Comparison of ENCODE assay signal across 27 cellular contexts in genomic region chr11:105229257-105229656, GRCh38.
DNase-seq lines count a peak whose midpoint lies in the region; ATAC-seq and TF ChIP-seq lines count a peak whose summit lies in the region.
"Had no signal": no experiment of that assay in that cellular context is flagged by ENCODE, and none has a peak within 500 bp of the region (broad histone marks: within the 10 kb centered on the region; RNA-seq: fewer than 3 reads in every experiment).

No MANE protein-coding gene starts in this region.

- TF ChIP-seq CTCF in MCF 10A (IDR thresholded peaks at IDR 0.05; ENCODE audit: unreplicated experiment): no peak
- TF ChIP-seq CTCF in breast epithelium (IDR thresholded peaks at IDR 0.05): no peak
- TF ChIP-seq CTCF in astrocyte of the spinal cord (IDR thresholded peaks at IDR 0.05; ENCODE audit: low read depth, low read length): no peak
- no peak for TF ChIP-seq CTCF in fibroblast of the aortic adventitia (IDR thresholded peaks at IDR 0.05; ENCODE audit: insufficient read depth, low read length)
- no peak for TF ChIP-seq CTCF in sigmoid colon (IDR thresholded peaks at IDR 0.05)
- TF ChIP-seq CTCF in CD14-positive monocyte (IDR thresholded peaks at IDR 0.05): no peak

- in situ Hi-C loops in astrocyte of the spinal cord (cut with HindIII; ENCODE audit: low sequenced_read_pairs): no loop called here

- POLR2A ChIA-PET in MCF 10A (lab: Yijun Ruan, JAX): interaction anchor here (0.7 to 1.5 kb wide), 4 partner anchors 94 to 940 kb away, joined by 3 to 4 read pairs (median 3); no protein-coding TSS in a partner anchor

- CTCF ChIA-PET in MCF 10A (lab: Yijun Ruan, JAX): interaction anchor here (0.6 to 1.1 kb wide), 2 partner anchors 18 to 248 kb away, joined by 3 to 5 read pairs; no protein-coding TSS in a partner anchor

- 79 to 90% methylated on average over 2 of the region's 2 CpGs for WGBS in sigmoid colon, 2 donors

- no peaks in the 10 kb centered on the region for H3K4me1 ChIP-seq in breast epithelium
- H3K4me1 ChIP-seq in sigmoid colon: no peaks in the 10 kb centered on the region
- H3K4me1 ChIP-seq: tibial nerve had no signal

- H3K4me3 ChIP-seq in breast epithelium (no peak overlapping the region), astrocyte of the spinal cord (ENCODE audit: low read depth, low read length) (no peak overlapping the region), fibroblast of the aortic adventitia (ENCODE audit: low read depth, low read length) (no peak overlapping the region), sigmoid colon (no peak overlapping the region)
- H3K4me3 ChIP-seq: dorsolateral prefrontal cortex, PC-9, spleen, tibial nerve had no signal

- H3K27ac Mint-ChIP-seq in MCF 10A (ENCODE audit: low read depth, unreplicated experiment): no peak overlapping the region
- no peak overlapping the region for H3K27ac Mint-ChIP-seq in CD14-positive monocyte
- H3K27ac Mint-ChIP-seq: stimulated activated naive CD8-positive, alpha-beta T cell treated with anti-CD3 and anti-CD28 coated beads, Interleukin-15, Interleukin-2, amounts not matched to agents 100 ng/mL and 50 ng/mL, for 24 hours had no signal

- intact Hi-C loops in MCF 10A (cut with micrococcal nuclease): no loop called here
- intact Hi-C loops in breast epithelium (cut with DNase I; ENCODE audit: low total_unique reads): no loop called here
- intact Hi-C loops in sigmoid colon (cut with DNase I): no loop called here
- intact Hi-C loops in CD14-positive monocyte (cut with micrococcal nuclease): no loop called here

- H3K4me3 Mint-ChIP-seq in MCF 10A (ENCODE audit: unreplicated experiment) (no peak overlapping the region), CD14-positive monocyte (no peak overlapping the region)
- H3K4me3 Mint-ChIP-seq: H9; stimulated activated naive CD8-positive, alpha-beta T cell treated with anti-CD3 and anti-CD28 coated beads, Interleukin-15, Interleukin-2, amounts not matched to agents 100 ng/mL and 50 ng/mL, for 24 hours had no signal

- no peak for TF ChIP-seq POLR2A in breast epithelium (IDR thresholded peaks at IDR 0.05)
- no peak for TF ChIP-seq POLR2A in sigmoid colon (IDR thresholded peaks at IDR 0.05)

- H3K27me3 Mint-ChIP-seq in MCF 10A (ENCODE audit: insufficient read depth, unreplicated experiment): no peaks in the 10 kb centered on the region
- no peaks in the 10 kb centered on the region for H3K27me3 Mint-ChIP-seq in CD14-positive monocyte (ENCODE audit: low read depth in 3 of 3)

- no peaks in the 10 kb centered on the region for H3K36me3 ChIP-seq in breast epithelium
- no peaks in the 10 kb centered on the region for H3K36me3 ChIP-seq in sigmoid colon
- H3K36me3 ChIP-seq: spleen, tibial nerve had no signal

- DNase-seq in MCF 10A (ENCODE audit: unreplicated experiment) (peak; percentile 58), breast epithelium (ENCODE audit: low spot score in 2 of 2) (no peak), astrocyte of the spinal cord (ENCODE audit: low read depth, low spot score) (peak; percentile 41), fibroblast of the aortic adventitia (ENCODE audit: low read depth) (peak; percentile 85), sigmoid colon (no peak), CD14-positive monocyte (ENCODE audit: low spot score) (no peak), NCI-H2107 (lab: John Stamatoyannopoulos, UW) (no peak)
- DNase-seq in stimulated activated naive CD8-positive, alpha-beta T cell treated with anti-CD3 and anti-CD28 coated beads, Interleukin-15, Interleukin-2, amounts not matched to agents 100 U/mL and 50 U/mL, for 24 hours: no peak
- DNase-seq: 8988T; activated naive CD4-positive, alpha-beta T cell; activated T-cell treated with anti-CD3 and anti-CD28 coated beads, Interleukin-2, amount 50 U/mL, for 1 hour; amygdala; C1 segment of cervical spinal cord; Calu3; central memory CD4-positive, alpha-beta T cell; dorsolateral prefrontal cortex; H9; NCI-H1694 treated with DMSO at 0.1 percent for 48 hours; NCI-H345; NCI-H774; PC-9; SIG-M5; spleen; stimulated activated CD4-positive, alpha-beta T cell treated with anti-CD3 and anti-CD28 coated beads, Interleukin-4, amount 100 ng/mL, for 4 hours had no signal

- H3K4me1 Mint-ChIP-seq in MCF 10A (ENCODE audit: insufficient read depth, unreplicated experiment) (peaks cover 30% of the 10 kb centered on the region), CD14-positive monocyte (peaks cover 14% of the 10 kb centered on the region)
- H3K4me1 Mint-ChIP-seq: H9 had no signal

- no TSS peak for BruUV-seq in MCF 10A (replicated peaks; lab: Mats Ljungman, UMichigan)

- H3K27me3 ChIP-seq in breast epithelium (no peaks in the 10 kb centered on the region), sigmoid colon (no peaks in the 10 kb centered on the region)
- H3K27me3 ChIP-seq: spleen, tibial nerve had no signal

- no peak for TF ChIP-seq EP300 in sigmoid colon (IDR thresholded peaks at IDR 0.05)

- H3K9me3 Mint-ChIP-seq in MCF 10A (ENCODE audit: unreplicated experiment) (no peaks in the 10 kb centered on the region), CD14-positive monocyte (peaks cover 0 to 3% (median 2%) of the 10 kb centered on the region in 7 donors)
- H3K9me3 Mint-ChIP-seq: H9; stimulated activated naive CD8-positive, alpha-beta T cell treated with anti-CD3 and anti-CD28 coated beads, Interleukin-15, Interleukin-2, amounts not matched to agents 100 ng/mL and 50 ng/mL, for 24 hours had no signal

- no peaks in the 10 kb centered on the region for H3K36me3 Mint-ChIP-seq in MCF 10A (ENCODE audit: insufficient read depth, unreplicated experiment)
- H3K36me3 Mint-ChIP-seq in CD14-positive monocyte: peaks cover 0 to 3% of the 10 kb centered on the region in 2 donors

- H3K9me3 ChIP-seq in breast epithelium (no peaks in the 10 kb centered on the region), sigmoid colon (no peaks in the 10 kb centered on the region)
- H3K9me3 ChIP-seq: spleen, tibial nerve had no signal

- H3K27ac ChIP-seq in breast epithelium: no peak overlapping the region
- H3K27ac ChIP-seq in sigmoid colon: no peak overlapping the region
- H3K27ac ChIP-seq: dorsolateral prefrontal cortex, epithelial cell of prostate, PC-9, spleen, tibial nerve had no signal

- no peak for ATAC-seq in stimulated activated naive CD8-positive, alpha-beta T cell treated with anti-CD3 and anti-CD28 coated beads, Interleukin-15, Interleukin-2, amounts not matched to agents 100 U/mL and 50 U/mL, for 24 hours

Comparison
In these comparisons a context has a peak if more than half of its experiments do, and no peak if none do; other contexts are left out.
1. DNase-seq: peak in MCF 10A (single experiment), astrocyte of the spinal cord (single experiment) and fibroblast of the aortic adventitia (single experiment); none in breast epithelium (0 of 2), sigmoid colon (single experiment), stimulated activated naive CD8-positive, alpha-beta T cell treated with anti-CD3 and anti-CD28 coated beads, Interleukin-15, Interleukin-2, amounts not matched to agents 100 U/mL and 50 U/mL, for 24 hours (single experiment), CD14-positive monocyte (single experiment) and NCI-H2107 (single experiment).